ENCODE assay signal across 22 cellular contexts in genomic region chr9:10252174-10252573, GRCh38.
DNase-seq lines count a peak whose midpoint lies in the region; ATAC-seq, FAIRE-seq and TF ChIP-seq lines count a peak whose summit lies in the region.
"Had no signal": no experiment of that assay in that cellular context is flagged by ENCODE, and none has a peak within 500 bp of the region (broad histone marks: within the 10 kb centered on the region; RNA-seq: fewer than 3 reads in every experiment).

No MANE protein-coding gene starts in this region.

- no peak for DNase-seq in H54 (ENCODE audit: insufficient read length, low spot score)
- DNase-seq in NCI-H69 (lab: John Stamatoyannopoulos, UW): peak; percentile 89
- DNase-seq in choroid plexus epithelial cell (ENCODE audit: low read depth): peak; percentile 32
- DNase-seq in left lobe of liver (ENCODE audit: low spot score): peak; percentile 46
- DNase-seq in NCI-H1048 (lab: John Stamatoyannopoulos, UW): no peak
- no peak for DNase-seq in foreskin melanocyte
- no peak for DNase-seq in stimulated activated naive CD8-positive, alpha-beta T cell treated with anti-CD3 and anti-CD28 coated beads, Interleukin-15, amount 100 ng/mL, for 72 hours
- DNase-seq: activated CD4-positive, alpha-beta T cell treated with anti-CD3 and anti-CD28 coated beads, Interleukin-2, amount 50 U/mL, for 48 hours; activated naive CD4-positive, alpha-beta T cell treated with Interleukin-2 at 50 U/mL for 16 hours; activated T-cell treated with anti-CD3 and anti-CD28 coated beads, Interleukin-2, amount 50 U/mL, for 1 hour; EL; KBM-7; naive B cell; NCI-H2171; stimulated activated CD4-positive, alpha-beta T cell treated with anti-CD3 and anti-CD28 coated beads, Interleukin-2, amount 100 ng/mL, for 48 hours; substantia nigra had no signal

- H3K4me1 Mint-ChIP-seq in stimulated activated naive CD8-positive, alpha-beta T cell treated with anti-CD3 and anti-CD28 coated beads, Interleukin-15, amount 100 ng/mL, for 72 hours: no peaks in the 10 kb centered on the region
- H3K4me1 Mint-ChIP-seq: GM23338, naive B cell had no signal

- TF ChIP-seq POLR2A in H54 (IDR thresholded peaks at IDR 0.05; ENCODE audit: low read depth, low read length): no peak

- peaks cover 13 to 18% of the 10 kb centered on the region in 2 donors for H3K9me3 Mint-ChIP-seq in stimulated activated naive CD8-positive, alpha-beta T cell treated with anti-CD3 and anti-CD28 coated beads, Interleukin-15, amount 100 ng/mL, for 72 hours
- H3K9me3 Mint-ChIP-seq: dendritic cell treated with granulocyte-macrophage colony-stimulating factor and Interleukin-4, amounts not matched to agents 40 ng/mL and 50 ng/mL, for 4 days; naive B cell had no signal

- no peak for TF ChIP-seq CTCF in choroid plexus epithelial cell (conservative IDR thresholded peaks at IDR 0.05; ENCODE audit: low read depth, low read length)

- H3K27me3 Mint-ChIP-seq in stimulated activated naive CD8-positive, alpha-beta T cell treated with anti-CD3 and anti-CD28 coated beads, Interleukin-15, amount 100 ng/mL, for 72 hours: no peaks in the 10 kb centered on the region
- H3K27me3 Mint-ChIP-seq: dendritic cell treated with granulocyte-macrophage colony-stimulating factor and Interleukin-4, amounts not matched to agents 40 ng/mL and 50 ng/mL, for 4 days; naive B cell had no signal

- peak; percentile 43 for FAIRE-seq in H54 (lab: Jason Lieb, UNC)

- H3K27ac Mint-ChIP-seq in stimulated activated naive CD8-positive, alpha-beta T cell treated with anti-CD3 and anti-CD28 coated beads, Interleukin-15, amount 100 ng/mL, for 72 hours: no peak overlapping the region
- H3K27ac Mint-ChIP-seq: dendritic cell treated with granulocyte-macrophage colony-stimulating factor and Interleukin-4, amounts not matched to agents 40 ng/mL and 50 ng/mL, for 4 days; GM23338 had no signal

- H3K4me3 ChIP-seq in choroid plexus epithelial cell (ENCODE audit: low read depth, low read length): no peak overlapping the region
- H3K4me3 ChIP-seq: GM23338, lung, skin epidermis, vagina had no signal

- ATAC-seq in left lobe of liver: peak; percentile 59
- ATAC-seq in stimulated activated naive CD8-positive, alpha-beta T cell treated with anti-CD3 and anti-CD28 coated beads, Interleukin-15, amount 100 ng/mL, for 72 hours: no peak
- no peak for ATAC-seq in HG03521 (IDR thresholded peaks at IDR 0.05; ENCODE audit: unreplicated experiment)
- ATAC-seq: GM23338 had no signal

- no peak overlapping the region for H3K4me3 Mint-ChIP-seq in stimulated activated naive CD8-positive, alpha-beta T cell treated with anti-CD3 and anti-CD28 coated beads, Interleukin-15, amount 100 ng/mL, for 72 hours
- H3K4me3 Mint-ChIP-seq: dendritic cell treated with granulocyte-macrophage colony-stimulating factor and Interleukin-4, amounts not matched to agents 40 ng/mL and 50 ng/mL, for 4 days; GM23338; naive B cell had no signal

Comparison
In these comparisons a context has a peak if more than half of its experiments do, and no peak if none do; other contexts are left out.
1. DNase-seq: peak in NCI-H69 (single experiment), choroid plexus epithelial cell (single experiment) and left lobe of liver (single experiment); none in H54 (single experiment), NCI-H1048 (single experiment), foreskin melanocyte (single experiment) and stimulated activated naive CD8-positive, alpha-beta T cell treated with anti-CD3 and anti-CD28 coated beads, Interleukin-15, amount 100 ng/mL, for 72 hours (0 of 2).